38 cellular contexts compared by ENCODE assay signal in the genomic region with DNA sequence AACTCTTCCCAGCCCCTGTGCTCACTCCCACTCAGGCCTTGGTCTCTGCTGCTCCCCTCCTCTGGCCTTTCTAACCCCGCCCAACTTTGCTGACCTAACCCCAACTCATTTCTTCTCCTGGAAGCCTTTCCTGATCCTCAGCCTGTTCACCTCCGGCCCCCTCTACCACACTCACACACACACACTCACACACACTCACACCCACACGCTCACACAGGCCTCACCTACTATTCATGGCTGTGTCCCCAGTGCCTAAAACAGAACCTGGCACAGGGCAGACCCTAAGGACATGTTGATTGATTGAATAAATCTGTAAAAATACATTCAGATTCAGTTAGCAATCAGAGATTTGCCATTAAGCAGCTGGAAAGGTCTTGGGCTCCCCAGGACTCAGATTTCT. TPM values are rescaled to one million over a fixed set of nuclear protein-coding genes. Genes with fewer than 3 reads are reported as not detected.
"Had no signal": no experiment of that assay in that cellular context is flagged by ENCODE, and none has a peak within 500 bp of the region (broad histone marks: within the 10 kb centered on the region; RNA-seq: fewer than 3 reads in every experiment).

No MANE protein-coding gene starts in this region.

- H3K27ac Mint-ChIP-seq: activated naive CD4-positive, alpha-beta T cell treated with anti-CD3 and anti-CD28 coated beads for 36 hours; activated naive CD4-positive, alpha-beta T cell treated with anti-CD3 and anti-CD28 coated beads, Interleukin-2, amount 10 ng/mL, durations not matched to agents 7 days and 5 days; activated naive CD4-positive, alpha-beta T cell treated with anti-CD3 and anti-CD28 coated beads, Interleukin-2, amount 50 U/mL, for 24 hours; activated naive CD4-positive, alpha-beta T cell treated with anti-CD3 and anti-CD28 coated beads, Interleukin-2, amount 50 U/mL, for 72 hours; activated naive CD8-positive, alpha-beta T cell; activated naive CD8-positive, alpha-beta T cell treated with anti-CD3 and anti-CD28 coated beads for 36 hours; activated naive CD8-positive, alpha-beta T cell treated with anti-CD3 and anti-CD28 coated beads, Interleukin-2, amount 10 ng/mL, durations not matched to agents 7 days and 5 days; activated naive CD8-positive, alpha-beta T cell treated with anti-CD3 and anti-CD28 coated beads, Interleukin-2, amount 50 U/mL, for 24 hours; activated T-cell treated with anti-CD3 and anti-CD28 coated beads, Interleukin-2, amount 50 U/mL, for 24 hours; activated T-cell treated with anti-CD3 and anti-CD28 coated beads, Interleukin-2, amount 50 U/mL, for 72 hours; activated T-helper 1 cell treated with anti-CD3 and anti-CD28 coated beads, Interleukin-12 subunit alpha, Interleukin-12 subunit beta, Interleukin-2, Interleukin-4 antibody, amounts not matched to agents 30 ng/mL and 10 ng/mL and 1 ng/mL, durations not matched to agents 14 hours and 24 hours and 36 hours; activated T-helper 17 cell treated with anti-CD3 and anti-CD28 coated beads, Interleukin-2, amount 50 U/mL, for 72 hours; activated T-helper 2 cell treated with anti-CD3 and anti-CD28 coated beads, Interferon-gamma antibody, Interleukin-2, Interleukin-4, amounts not matched to agents 10 μg/mL and 5 μg/mL and 100 μg/mL, durations not matched to agents 14 hours and 24 hours and 36 hours; brain had no signal

- ATAC-seq: activated naive CD4-positive, alpha-beta T cell treated with anti-CD3 and anti-CD28 coated beads, Interleukin-2, amount 50 U/mL, for 72 hours; activated naive CD8-positive, alpha-beta T cell treated with anti-CD3 and anti-CD28 coated beads, Interleukin-2, amount 50 U/mL, for 24 hours; activated T-cell treated with anti-CD3 and anti-CD28 coated beads, Interleukin-2, amount 50 U/mL, for 72 hours; activated T-helper 17 cell treated with anti-CD3 and anti-CD28 coated beads, Interleukin-2, amount 50 U/mL, for 72 hours; body of pancreas had no signal

- H3K9me3 ChIP-seq: adrenal gland, ascending aorta, body of pancreas, breast epithelium had no signal

- H3K36me3 ChIP-seq: adrenal gland, ascending aorta, brain microvascular endothelial cell, breast epithelium, cardiac muscle cell had no signal

- H3K4me3 ChIP-seq: adrenal gland, ascending aorta, body of pancreas, breast epithelium, cardiac muscle cell had no signal

- H3K9me3 Mint-ChIP-seq: activated naive CD4-positive, alpha-beta T cell treated with anti-CD3 and anti-CD28 coated beads for 36 hours; activated naive CD4-positive, alpha-beta T cell treated with anti-CD3 and anti-CD28 coated beads, Interleukin-2, amount 50 U/mL, for 24 hours; activated naive CD4-positive, alpha-beta T cell treated with anti-CD3 and anti-CD28 coated beads, Interleukin-2, amount 50 U/mL, for 72 hours; activated naive CD8-positive, alpha-beta T cell treated with anti-CD3 and anti-CD28 coated beads, Interleukin-2, amount 10 ng/mL, durations not matched to agents 7 days and 5 days; activated naive CD8-positive, alpha-beta T cell treated with anti-CD3 and anti-CD28 coated beads, Interleukin-2, amount 50 U/mL, for 24 hours; activated T-cell treated with anti-CD3 and anti-CD28 coated beads, Interleukin-2, amount 50 U/mL, for 24 hours; activated T-helper 1 cell treated with anti-CD3 and anti-CD28 coated beads, Interleukin-12 subunit alpha, Interleukin-12 subunit beta, Interleukin-2, Interleukin-4 antibody, amounts not matched to agents 30 ng/mL and 10 ng/mL and 1 ng/mL, durations not matched to agents 14 hours and 24 hours and 36 hours; activated T-helper 17 cell treated with anti-CD3 and anti-CD28 coated beads, Interleukin-2, amount 50 U/mL, for 72 hours; activated T-helper 2 cell treated with anti-CD3 and anti-CD28 coated beads, Interferon-gamma antibody, Interleukin-2, Interleukin-4, amounts not matched to agents 10 μg/mL and 5 μg/mL and 100 μg/mL, durations not matched to agents 14 hours and 24 hours and 36 hours; central memory CD8-positive, alpha-beta T cell had no signal

- H3K4me1 ChIP-seq: adrenal gland, ascending aorta, body of pancreas, breast epithelium had no signal

- H3K36me3 Mint-ChIP-seq: activated naive CD4-positive, alpha-beta T cell treated with anti-CD3 and anti-CD28 coated beads, Interleukin-2, amount 10 ng/mL, durations not matched to agents 7 days and 5 days; activated naive CD4-positive, alpha-beta T cell treated with anti-CD3 and anti-CD28 coated beads, Interleukin-2, amount 50 U/mL, for 24 hours; activated naive CD4-positive, alpha-beta T cell treated with anti-CD3 and anti-CD28 coated beads, Interleukin-2, amount 50 U/mL, for 72 hours; activated naive CD8-positive, alpha-beta T cell; activated naive CD8-positive, alpha-beta T cell treated with anti-CD3 and anti-CD28 coated beads for 36 hours; activated naive CD8-positive, alpha-beta T cell treated with anti-CD3 and anti-CD28 coated beads, Interleukin-2, amount 10 ng/mL, durations not matched to agents 7 days and 5 days; brain had no signal

- DNase-seq: activated effector memory CD4-positive, alpha-beta T cell treated with anti-CD3 and anti-CD28 coated beads, Interleukin-2, amount 50 U/mL, for 16 hours; activated effector memory CD4-positive, alpha-beta T cell treated with Interleukin-2 at 50 U/mL for 16 hours; activated gamma-delta T cell; activated gamma-delta T cell treated with Interleukin-2 at 50 U/mL for 16 hours; activated naive CD4-positive, alpha-beta T cell; activated naive CD4-positive, alpha-beta T cell treated with anti-CD3 and anti-CD28 coated beads for 36 hours; activated naive CD4-positive, alpha-beta T cell treated with anti-CD3 and anti-CD28 coated beads, Interleukin-2, amount 10 ng/mL, durations not matched to agents 7 days and 5 days; activated naive CD4-positive, alpha-beta T cell treated with anti-CD3 and anti-CD28 coated beads, Interleukin-2, amount 50 U/mL, for 16 hours; activated naive CD4-positive, alpha-beta T cell treated with Interleukin-2 at 50 U/mL for 16 hours; activated naive CD8-positive, alpha-beta T cell treated with anti-CD3 and anti-CD28 coated beads for 36 hours; activated naive CD8-positive, alpha-beta T cell treated with anti-CD3 and anti-CD28 coated beads, Interleukin-2, amount 10 ng/mL, durations not matched to agents 7 days and 5 days; activated naive CD8-positive, alpha-beta T cell treated with anti-CD3 and anti-CD28 coated beads, Interleukin-2, amount 50 U/mL, for 24 hours; activated T-cell treated with anti-CD3 and anti-CD28 coated beads, Interleukin-2, amount 50 U/mL, for 1 hour; activated T-cell treated with anti-CD3 and anti-CD28 coated beads, Interleukin-2, amount 50 U/mL, for 24 hours; activated T-cell treated with anti-CD3 and anti-CD28 coated beads, Interleukin-2, amount 50 U/mL, for 48 hours; activated T-cell treated with anti-CD3 and anti-CD28 coated beads, Interleukin-2, amount 50 U/mL, for 72 hours; adrenal gland; amniotic stem cell; amygdala; anterior cingulate cortex; aorta; body of pancreas; brain microvascular endothelial cell; caudate nucleus; central memory CD4-positive, alpha-beta T cell; cerebellar nuclear complex had no signal

- H3K27ac ChIP-seq: adrenal gland, ascending aorta, body of pancreas, brain microvascular endothelial cell, breast epithelium, cardiac muscle cell had no signal

- H3K4me1 Mint-ChIP-seq: activated naive CD4-positive, alpha-beta T cell treated with anti-CD3 and anti-CD28 coated beads, Interleukin-2, amount 10 ng/mL, durations not matched to agents 7 days and 5 days; activated naive CD4-positive, alpha-beta T cell treated with anti-CD3 and anti-CD28 coated beads, Interleukin-2, amount 50 U/mL, for 24 hours; activated naive CD8-positive, alpha-beta T cell treated with anti-CD3 and anti-CD28 coated beads, Interleukin-2, amount 10 ng/mL, durations not matched to agents 7 days and 5 days; activated T-helper 17 cell treated with anti-CD3 and anti-CD28 coated beads, Interleukin-2, amount 50 U/mL, for 72 hours; brain; central memory CD8-positive, alpha-beta T cell had no signal

- H3K27me3 ChIP-seq: body of pancreas had no signal

- H3K4me3 Mint-ChIP-seq: activated naive CD4-positive, alpha-beta T cell treated with anti-CD3 and anti-CD28 coated beads for 36 hours; activated naive CD4-positive, alpha-beta T cell treated with anti-CD3 and anti-CD28 coated beads, Interleukin-2, amount 10 ng/mL, durations not matched to agents 7 days and 5 days; activated naive CD4-positive, alpha-beta T cell treated with anti-CD3 and anti-CD28 coated beads, Interleukin-2, amount 50 U/mL, for 24 hours; activated naive CD8-positive, alpha-beta T cell; activated naive CD8-positive, alpha-beta T cell treated with anti-CD3 and anti-CD28 coated beads for 36 hours; activated naive CD8-positive, alpha-beta T cell treated with anti-CD3 and anti-CD28 coated beads, Interleukin-2, amount 10 ng/mL, durations not matched to agents 7 days and 5 days; activated naive CD8-positive, alpha-beta T cell treated with anti-CD3 and anti-CD28 coated beads, Interleukin-2, amount 50 U/mL, for 24 hours; activated T-cell treated with anti-CD3 and anti-CD28 coated beads, Interleukin-2, amount 50 U/mL, for 24 hours; activated T-cell treated with anti-CD3 and anti-CD28 coated beads, Interleukin-2, amount 50 U/mL, for 72 hours; activated T-helper 1 cell treated with anti-CD3 and anti-CD28 coated beads, Interleukin-12 subunit alpha, Interleukin-12 subunit beta, Interleukin-2, Interleukin-4 antibody, amounts not matched to agents 30 ng/mL and 10 ng/mL and 1 ng/mL, durations not matched to agents 14 hours and 24 hours and 36 hours; activated T-helper 17 cell treated with anti-CD3 and anti-CD28 coated beads, Interleukin-2, amount 50 U/mL, for 72 hours; brain; central memory CD8-positive, alpha-beta T cell had no signal

RNA-seq across cellular contexts. Expression of a gene that starts 28.5 kb away (rescaled TPM):
- total RNA-seq: activated naive CD4-positive, alpha-beta T cell treated with anti-CD3 and anti-CD28 coated beads for 36 hours; activated naive CD4-positive, alpha-beta T cell treated with anti-CD3 and anti-CD28 coated beads, Interleukin-2, amount 50 U/mL, for 72 hours; activated naive CD8-positive, alpha-beta T cell treated with anti-CD3 and anti-CD28 coated beads for 36 hours; activated naive CD8-positive, alpha-beta T cell treated with anti-CD3 and anti-CD28 coated beads, Interleukin-2, amount 10 ng/mL, durations not matched to agents 7 days and 5 days; activated T-cell treated with anti-CD3 and anti-CD28 coated beads, Interleukin-2, amount 50 U/mL, for 72 hours; activated T-helper 1 cell treated with anti-CD3 and anti-CD28 coated beads, Interleukin-12 subunit alpha, Interleukin-12 subunit beta, Interleukin-2, Interleukin-4 antibody, amounts not matched to agents 30 ng/mL and 10 ng/mL and 1 ng/mL, durations not matched to agents 14 hours and 24 hours and 36 hours; activated T-helper 17 cell treated with anti-CD3 and anti-CD28 coated beads, Interleukin-2, amount 50 U/mL, for 72 hours; activated T-helper 2 cell treated with anti-CD3 and anti-CD28 coated beads, Interferon-gamma antibody, Interleukin-2, Interleukin-4, amounts not matched to agents 10 μg/mL and 5 μg/mL and 100 μg/mL, durations not matched to agents 14 hours and 24 hours and 36 hours; ascending aorta; body of pancreas; breast epithelium; bronchial epithelial cell had no signal
